ENCODE assay signal across 9 cellular contexts in genomic region chr17:10198509-10199249, GRCh38. TPM values are rescaled to one million over a fixed set of nuclear protein-coding genes. Genes with fewer than 3 reads are reported as not detected.
A peak's percentile ranks its signal among the peaks of the same experiment; 100 is the strongest.
DNase-seq lines count a peak whose midpoint lies in the region; ATAC-seq, FAIRE-seq and TF ChIP-seq lines count a peak whose summit lies in the region.
"Had no signal": no experiment of that assay in that cellular context is flagged by ENCODE, and none has a peak within 500 bp of the region (broad histone marks: within the 10 kb centered on the region; RNA-seq: fewer than 3 reads in every experiment).

GAS7 (minus strand) TSS chr17:10198606.

- DNase-seq in GM13976 (ENCODE audit: low spot score) (peak; percentile 83), frontal cortex (ENCODE audit: low spot score in 2 of 2) (peak; percentile 79 to 84), nucleus accumbens (lab: John Stamatoyannopoulos, UW) (peak in 45 of 56 donors; percentile 5 to 86 (median 53)), SKM-1 (lab: John Stamatoyannopoulos, UW; ENCODE audit: unreplicated experiment) (no peak)
- DNase-seq in activated T-cell treated with anti-CD3 and anti-CD28 coated beads, Interleukin-2, amount 50 U/mL, for 48 hours = peak; percentile 61 to 63
- DNase-seq in stimulated activated naive CD4-positive, alpha-beta T cell treated with Interleukin-2 at 50 U/mL for 16 hours (lab: John Stamatoyannopoulos, UW) = no peak

- in situ Hi-C loops in GM13976 (cut with MboI; ENCODE audit: low sequenced_read_pairs, unreplicated experiment) = no loop called here

- ATAC-seq in HG03354 (IDR thresholded peaks at IDR 0.05; ENCODE audit: poor library complexity, severe bottlenecking, unreplicated experiment) = peak; percentile 61
- no peak for ATAC-seq in GM19023 (IDR thresholded peaks at IDR 0.05; ENCODE audit: unreplicated experiment)

- FAIRE-seq in frontal cortex (lab: Jason Lieb, UNC) = no peak

- TF ChIP-seq CTCF in GM13976 (IDR thresholded peaks at IDR 0.05; ENCODE audit: borderline replicate concordance, control extremely low read depth, extremely low read depth, insufficient read depth, missing control alignments) = no peak

RNA-seq across cellular contexts. Expression of gene GAS7, which starts in this region (rescaled TPM):
- total RNA-seq in frontal cortex = 67.7 TPM
- total RNA-seq: T-helper 1 cell treated with Interleukin-12 subunit alpha and Interleukin-12 subunit beta and Interleukin-4 antibody, amounts not matched to agents 30 ng/mL and 1 ng/mL, for 36 hours had no signal

Comparison
In these comparisons a context has a peak if more than half of its experiments do, and no peak if none do; other contexts are left out.
1. DNase-seq: peak in GM13976 (single experiment), activated T-cell treated with anti-CD3 and anti-CD28 coated beads, Interleukin-2, amount 50 U/mL, for 48 hours (2 of 2), frontal cortex (2 of 2) and nucleus accumbens (45 of 56); none in SKM-1 (single experiment) and stimulated activated naive CD4-positive, alpha-beta T cell treated with Interleukin-2 at 50 U/mL for 16 hours (single experiment).